Comparison of ENCODE assay signal across 9 cellular contexts in genomic region chr4:72112514-72113156, GRCh38.
A peak's percentile ranks its signal among the peaks of the same experiment; 100 is the strongest.
DNase-seq lines count a peak whose midpoint lies in the region; ATAC-seq and TF ChIP-seq lines count a peak whose summit lies in the region.
"Had no signal": no experiment of that assay in that cellular context is flagged by ENCODE, and none has a peak within 500 bp of the region (broad histone marks: within the 10 kb centered on the region; RNA-seq: fewer than 3 reads in every experiment).

No MANE protein-coding gene starts in this region.

- TF ChIP-seq CTCF in HFF-Myc (IDR thresholded peaks at IDR 0.05; ENCODE audit: low read depth, low read length, missing control alignments), result no peak
- TF ChIP-seq CTCF in MM.1S (IDR thresholded peaks at IDR 0.05; ENCODE audit: low read length), result no peak
- no peak for TF ChIP-seq CTCF in fibroblast of mammary gland (conservative IDR thresholded peaks at IDR 0.05; ENCODE audit: control insufficient read depth, insufficient read depth, low read depth, low read length)
- TF ChIP-seq CTCF in upper lobe of right lung (IDR thresholded peaks at IDR 0.05), result no peak

- peaks cover 0 to 5% (median 0%) of the 10 kb centered on the region in 5 donors for H3K9me3 Mint-ChIP-seq in CD8-positive, alpha-beta memory T cell

- no peak overlapping the region for H3K4me2 ChIP-seq in MM.1S (ENCODE audit: low read depth, low read length)

- intact Hi-C loops in cardiac septum (cut with DNase I), result no loop called here
- intact Hi-C loops in upper lobe of right lung (cut with DNase I), result no loop called here

- no peak overlapping the region for H3K27ac ChIP-seq in MM.1S (ENCODE audit: low read length)
- no peak overlapping the region for H3K27ac ChIP-seq in upper lobe of right lung
- no peak overlapping the region for H3K27ac ChIP-seq in CD8-positive, alpha-beta memory T cell (ENCODE audit: low read depth, low read length)
- H3K27ac ChIP-seq: C4-2B had no signal

- POLR2A ChIA-PET in CD8-positive, alpha-beta memory T cell (lab: Charles Lee), result no interaction called here

- H3K27ac Mint-ChIP-seq in CD8-positive, alpha-beta memory T cell, result no peak overlapping the region

- no peak overlapping the region for H3K4me3 ChIP-seq in HFF-Myc (replicated peaks; ENCODE audit: low read depth, low read length)
- H3K4me3 ChIP-seq in MM.1S (ENCODE audit: low read length), result no peak overlapping the region
- no peak overlapping the region for H3K4me3 ChIP-seq in fibroblast of mammary gland (ENCODE audit: control insufficient read depth, low read depth, low read length)
- no peak overlapping the region for H3K4me3 ChIP-seq in upper lobe of right lung
- H3K4me3 ChIP-seq in CD8-positive, alpha-beta memory T cell (ENCODE audit: low read length), result no peak overlapping the region

- CTCF ChIA-PET in CD8-positive, alpha-beta memory T cell (lab: Charles Lee), result no interaction called here

- H2AFZ ChIP-seq in MM.1S (ENCODE audit: low read length), result no peak overlapping the region

- H3K9ac ChIP-seq in MM.1S (ENCODE audit: low read length), result no peak overlapping the region

- peak; percentile 15 for DNase-seq in activated CD4-positive, alpha-beta T cell treated with anti-CD3 and anti-CD28 coated beads for 48 hours
- DNase-seq in activated CD4-positive, alpha-beta T cell treated with anti-CD3 and anti-CD28 coated beads, Interleukin-2, amount 50 U/mL, for 4 hours, result no peak
- peak; percentile 79 for DNase-seq in HFF-Myc (ENCODE audit: extremely low read depth, low read depth)
- DNase-seq in MM.1S, result peak; percentile 20
- DNase-seq in fibroblast of mammary gland (ENCODE audit: low read depth), result peak; percentile 91
- no peak for DNase-seq in cardiac septum (ENCODE audit: low spot score)
- no peak for DNase-seq in upper lobe of right lung
- no peak for DNase-seq in CD8-positive, alpha-beta memory T cell

- no peaks in the 10 kb centered on the region for H3K79me2 ChIP-seq in MM.1S (ENCODE audit: low read length)

- ATAC-seq in upper lobe of right lung, result no peak

- no peaks in the 10 kb centered on the region for H3K9me2 ChIP-seq in MM.1S (replicated peaks; ENCODE audit: insufficient read depth, low read length)

- H3K4me1 Mint-ChIP-seq in CD8-positive, alpha-beta memory T cell, result no peaks in the 10 kb centered on the region

- H3K27me3 Mint-ChIP-seq in CD8-positive, alpha-beta memory T cell, result peaks cover 0 to 3% of the 10 kb centered on the region in 2 donors

- H4K20me1 ChIP-seq in MM.1S (ENCODE audit: insufficient read depth, low read length), result no peaks in the 10 kb centered on the region

- no peaks in the 10 kb centered on the region for H3K36me3 ChIP-seq in MM.1S (replicated peaks; ENCODE audit: insufficient read depth, low read length)
- no peaks in the 10 kb centered on the region for H3K36me3 ChIP-seq in upper lobe of right lung
- no peaks in the 10 kb centered on the region for H3K36me3 ChIP-seq in CD8-positive, alpha-beta memory T cell (ENCODE audit: insufficient read depth, low read length)

- H3F3A ChIP-seq in MM.1S (ENCODE audit: insufficient read depth, low read length), result no peaks in the 10 kb centered on the region

- H3K4me1 ChIP-seq in MM.1S (ENCODE audit: low read length) (no peaks in the 10 kb centered on the region), upper lobe of right lung (no peaks in the 10 kb centered on the region)
- H3K4me1 ChIP-seq in CD8-positive, alpha-beta memory T cell (ENCODE audit: insufficient read depth, low read length), result no peaks in the 10 kb centered on the region

- no peaks in the 10 kb centered on the region for H3K27me3 ChIP-seq in MM.1S (replicated peaks; ENCODE audit: insufficient read depth, low read length)
- no peaks in the 10 kb centered on the region for H3K27me3 ChIP-seq in upper lobe of right lung
- H3K27me3 ChIP-seq in CD8-positive, alpha-beta memory T cell (ENCODE audit: insufficient read depth, low read length, poor library complexity, severe bottlenecking), result no peaks in the 10 kb centered on the region

- H3K36me3 Mint-ChIP-seq in CD8-positive, alpha-beta memory T cell, result no peaks in the 10 kb centered on the region

- no peaks in the 10 kb centered on the region for H3K9me3 ChIP-seq in MM.1S (replicated peaks; ENCODE audit: insufficient read depth, low read length)
- H3K9me3 ChIP-seq in upper lobe of right lung, result no peaks in the 10 kb centered on the region
- H3K9me3 ChIP-seq in CD8-positive, alpha-beta memory T cell (ENCODE audit: low read length), result no peaks in the 10 kb centered on the region

- H3K4me3 Mint-ChIP-seq in CD8-positive, alpha-beta memory T cell, result no peak overlapping the region

Comparison
In these comparisons a context has a peak if more than half of its experiments do, and no peak if none do; other contexts are left out.
1. DNase-seq: peak in activated CD4-positive, alpha-beta T cell treated with anti-CD3 and anti-CD28 coated beads for 48 hours (single experiment), HFF-Myc (single experiment), MM.1S (single experiment) and fibroblast of mammary gland (single experiment); none in activated CD4-positive, alpha-beta T cell treated with anti-CD3 and anti-CD28 coated beads, Interleukin-2, amount 50 U/mL, for 4 hours (0 of 2), cardiac septum (single experiment), upper lobe of right lung (single experiment) and CD8-positive, alpha-beta memory T cell (0 of 5).